ENCODE assay signal across 8 cellular contexts in the genomic region with DNA sequence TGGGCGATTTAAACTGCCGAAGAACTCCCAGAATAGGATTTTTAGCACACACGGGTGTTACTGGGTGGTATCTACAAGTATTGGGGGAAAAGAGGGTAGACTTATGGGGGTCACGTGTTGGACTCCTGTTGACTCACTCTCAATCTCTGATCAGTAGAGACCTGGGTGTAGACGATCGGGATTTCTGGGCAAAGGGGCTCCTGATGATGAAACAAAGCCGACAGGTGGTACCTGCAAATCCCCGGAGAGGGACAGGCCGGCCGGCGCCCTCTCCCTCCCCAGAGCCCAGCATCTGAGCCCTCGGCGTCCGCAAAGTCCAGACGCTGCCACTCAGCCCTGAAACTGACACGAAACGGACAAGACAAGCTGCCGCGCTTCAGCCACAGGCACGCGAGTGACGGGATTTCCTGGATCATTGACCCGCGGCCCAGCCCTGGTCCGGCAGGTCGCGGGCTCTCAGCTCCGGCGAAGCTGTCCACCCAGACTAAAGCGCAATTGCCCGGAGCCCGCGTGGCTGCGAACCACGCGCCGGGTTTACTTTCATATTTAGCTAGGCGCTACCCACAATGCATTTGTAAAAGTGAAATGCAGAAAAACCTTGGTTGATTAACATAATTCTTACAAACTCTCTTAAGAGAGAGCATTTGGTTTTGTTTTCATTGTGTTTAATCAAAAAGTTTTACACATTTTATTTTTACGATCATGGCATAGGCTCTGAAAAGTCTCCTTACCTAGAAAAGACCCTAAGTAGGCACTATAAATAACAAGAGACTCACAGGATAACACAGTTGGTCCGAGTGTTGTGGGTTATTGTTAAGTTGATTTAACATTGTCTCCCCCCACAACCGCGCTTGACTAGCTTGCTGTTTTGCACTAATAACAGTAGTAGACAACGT. TPM values are rescaled to one million over a fixed set of nuclear protein-coding genes. Genes with fewer than 3 reads are reported as not detected.
DNase-seq lines count a peak whose midpoint lies in the region; ATAC-seq lines count a peak whose summit lies in the region.

No MANE protein-coding gene starts in this region.

- H3K4me1 ChIP-seq in endocrine pancreas (ENCODE audit: control insufficient read depth, insufficient read depth, low read length), result no peaks in the 10 kb centered on the region

- peak; percentile 61 for DNase-seq in CMK (ENCODE audit: low read depth)
- DNase-seq in HPDE6-E6E7 (ENCODE audit: extremely low spot score), result peak; percentile 71
- peak; percentile 35 for DNase-seq in NOMO-1 treated with DMSO at 0.1 percent for 48 hours (lab: John Stamatoyannopoulos, UW; ENCODE audit: unreplicated experiment)
- peak; percentile 79 for DNase-seq in activated CD8-positive, alpha-beta memory T cell treated with anti-CD3 and anti-CD28 coated beads, Interleukin-2, amount 10 ng/mL, durations not matched to agents 7 days and 5 days
- DNase-seq in mesenteric fat pad (ENCODE audit: low spot score), result peak; percentile 93
- peak; percentile 14 for DNase-seq in stimulated activated CD8-positive, alpha-beta memory T cell treated with anti-CD3 and anti-CD28 coated beads, Interleukin-15, amount 100 ng/mL, for 1 hour (ENCODE audit: low read depth)

- peaks cover 20% of the 10 kb centered on the region for H3K4me1 Mint-ChIP-seq in activated CD8-positive, alpha-beta memory T cell treated with anti-CD3 and anti-CD28 coated beads, Interleukin-2, amount 10 ng/mL, durations not matched to agents 7 days and 5 days

- H3K36me3 Mint-ChIP-seq in activated CD8-positive, alpha-beta memory T cell treated with anti-CD3 and anti-CD28 coated beads, Interleukin-2, amount 10 ng/mL, durations not matched to agents 7 days and 5 days, result no peaks in the 10 kb centered on the region

- no peaks in the 10 kb centered on the region for H3K27me3 Mint-ChIP-seq in activated CD8-positive, alpha-beta memory T cell treated with anti-CD3 and anti-CD28 coated beads, Interleukin-2, amount 10 ng/mL, durations not matched to agents 7 days and 5 days

- CTCF ChIA-PET in activated CD8-positive, alpha-beta memory T cell treated with anti-CD3 and anti-CD28 coated beads, Interleukin-2, amount 10 ng/mL, durations not matched to agents 7 days and 5 days (lab: Charles Lee), result interaction anchor here (0.7 to 3.0 kb wide), 13 partner anchors 10 to 254 kb away, joined by 3 to 23 read pairs (median 5); a partner anchor contains a TSS

- H3K4me3 Mint-ChIP-seq in activated CD8-positive, alpha-beta memory T cell treated with anti-CD3 and anti-CD28 coated beads, Interleukin-2, amount 10 ng/mL, durations not matched to agents 7 days and 5 days, result peak overlapping the region; percentile 79

- H3K27ac Mint-ChIP-seq in activated CD8-positive, alpha-beta memory T cell treated with anti-CD3 and anti-CD28 coated beads, Interleukin-2, amount 10 ng/mL, durations not matched to agents 7 days and 5 days, result peak overlapping the region; percentile 97

- no peaks in the 10 kb centered on the region for H3K9me3 ChIP-seq in endocrine pancreas (ENCODE audit: control insufficient read depth, low read length)

- peak overlapping the region; percentile 93 for H3K9ac ChIP-seq in endocrine pancreas (ENCODE audit: control insufficient read depth, insufficient read depth, low read length)

- peak; percentile 79 for ATAC-seq in GM19467 (IDR thresholded peaks at IDR 0.05; ENCODE audit: unreplicated experiment)
- peak; percentile 85 for ATAC-seq in activated CD8-positive, alpha-beta memory T cell treated with anti-CD3 and anti-CD28 coated beads, Interleukin-2, amount 10 ng/mL, durations not matched to agents 7 days and 5 days

- no peaks in the 10 kb centered on the region for H3K9me3 Mint-ChIP-seq in activated CD8-positive, alpha-beta memory T cell treated with anti-CD3 and anti-CD28 coated beads, Interleukin-2, amount 10 ng/mL, durations not matched to agents 7 days and 5 days (ENCODE audit: low read depth)

- H3K4me3 ChIP-seq in endocrine pancreas (ENCODE audit: control insufficient read depth, insufficient read depth, low read length), result peak overlapping the region; percentile 86

- H3K36me3 ChIP-seq in endocrine pancreas (ENCODE audit: control insufficient read depth, insufficient read depth, low read length), result no peaks in the 10 kb centered on the region

- H3K27me3 ChIP-seq in endocrine pancreas (ENCODE audit: control insufficient read depth, insufficient read depth, low read length), result no peaks in the 10 kb centered on the region

RNA-seq across cellular contexts. Expression of a gene that starts 56.9 kb away (rescaled TPM):
- 100 to 1,000 TPM; 106 to 109 TPM for total RNA-seq in activated CD8-positive, alpha-beta memory T cell treated with anti-CD3 and anti-CD28 coated beads, Interleukin-2, amount 10 ng/mL, durations not matched to agents 7 days and 5 days
- 2.3 TPM for total RNA-seq in mesenteric fat pad

Comparison
In these comparisons a context has a peak if more than half of its experiments do, and no peak if none do; other contexts are left out.
1. Peak in every context shown above with its lines: DNase-seq, ATAC-seq and H3K4me3 ChIP-seq.
2. DNase-seq: peak in every context shown above with its lines; median percentile 93 in mesenteric fat pad; 79 in activated CD8-positive, alpha-beta memory T cell treated with anti-CD3 and anti-CD28 coated beads, Interleukin-2, amount 10 ng/mL, durations not matched to agents 7 days and 5 days; 71 in HPDE6-E6E7; 61 in CMK; 35 in NOMO-1 treated with DMSO at 0.1 percent for 48 hours; 14 in stimulated activated CD8-positive, alpha-beta memory T cell treated with anti-CD3 and anti-CD28 coated beads, Interleukin-15, amount 100 ng/mL, for 1 hour.
3. RNA of a gene that starts 56.9 kb away (total RNA-seq): 106 to 109 TPM in activated CD8-positive, alpha-beta memory T cell treated with anti-CD3 and anti-CD28 coated beads, Interleukin-2, amount 10 ng/mL, durations not matched to agents 7 days and 5 days; 2.3 TPM in mesenteric fat pad (single experiment); every median in the first group is over 10 times any median in the second.